ENCODE assay signal across 9 cellular contexts in the genomic region with DNA sequence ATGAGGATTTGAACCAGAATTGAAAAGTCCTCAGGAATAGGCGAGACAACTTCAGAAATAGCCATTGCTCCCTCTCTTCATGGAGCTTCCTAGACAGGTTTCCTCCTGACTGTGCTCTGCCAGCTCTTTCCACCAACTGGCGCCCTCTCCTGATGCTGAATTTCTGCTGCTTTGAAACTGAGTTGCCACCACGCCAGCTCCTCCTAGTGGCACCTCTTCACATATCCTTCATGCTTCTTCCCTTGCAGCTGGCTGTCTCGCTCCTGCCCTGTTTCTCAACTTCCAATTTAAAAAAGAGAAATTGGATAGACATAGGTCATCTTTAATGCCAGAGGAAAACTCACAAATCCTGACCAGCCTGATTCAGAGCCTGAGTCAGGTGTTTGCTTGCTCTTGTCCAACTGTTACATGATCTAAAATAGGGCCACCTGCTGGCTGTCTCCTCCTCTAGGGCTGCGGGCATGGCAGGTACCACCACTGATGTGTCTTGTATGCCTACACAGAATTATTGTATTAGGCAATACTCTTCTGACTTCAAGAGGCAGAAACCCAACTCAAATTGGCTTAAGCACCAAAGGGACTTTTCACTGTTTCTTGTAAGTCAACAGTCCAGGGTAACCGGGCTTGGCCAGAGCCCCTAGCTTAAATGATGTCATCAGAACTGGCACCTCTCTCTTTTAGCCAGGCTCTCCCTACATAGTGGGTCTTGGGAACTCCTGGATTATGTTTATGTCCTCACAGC. TPM values are rescaled to one million over a fixed set of nuclear protein-coding genes. Genes with fewer than 3 reads are reported as not detected.
DNase-seq lines count a peak whose midpoint lies in the region; ATAC-seq and TF ChIP-seq lines count a peak whose summit lies in the region.
"Not testable (repeated sequence)": the region's sequence is repeated elsewhere in the genome, so short reads cannot be mapped to it uniquely, and the experiment has no call there.
"Had no signal": no experiment of that assay in that cellular context is flagged by ENCODE, and none has a peak within 500 bp of the region (broad histone marks: within the 10 kb centered on the region; RNA-seq: fewer than 3 reads in every experiment).

No MANE protein-coding gene starts in this region.

- H3K4me1 ChIP-seq in cardiac muscle cell (ENCODE audit: low read depth); parathyroid adenoma; aorta (ENCODE audit: control insufficient read depth in 1 of 2, insufficient read depth in 2 of 2, low read length in 2 of 2): not testable (repeated sequence)

- H3K27ac ChIP-seq in cardiac muscle cell; parathyroid adenoma; aorta (ENCODE audit: low read depth in 1 of 2, low read length in 2 of 2): not testable (repeated sequence)

- H3K27me3 Mint-ChIP-seq in T-helper 2 cell treated with Interferon-gamma antibody and Interleukin-4, amounts not matched to agents 5 μg/mL and 100 μg/mL, for 36 hours (ENCODE audit: low read depth): not testable (repeated sequence)

- peak; percentile 70 for TF ChIP-seq CTCF in GM12873 (IDR thresholded peaks at IDR 0.05; ENCODE audit: insufficient read depth, low read depth, low read length, missing control alignments)
- peak; percentile 69 for TF ChIP-seq CTCF in cardiac muscle cell (IDR thresholded peaks at IDR 0.05; ENCODE audit: low read depth, low read length)
- peak; percentile 78 for TF ChIP-seq CTCF in parathyroid adenoma (IDR thresholded peaks at IDR 0.05)

- not testable (repeated sequence) for H3K9me3 Mint-ChIP-seq in T-helper 2 cell treated with Interferon-gamma antibody and Interleukin-4, amounts not matched to agents 5 μg/mL and 100 μg/mL, for 36 hours

- H3K9me3 ChIP-seq in cardiac muscle cell (ENCODE audit: low read depth); parathyroid adenoma (ENCODE audit: control insufficient read depth, low read length); aorta (ENCODE audit: control insufficient read depth, low read length): not testable (repeated sequence)

- H3K27me3 ChIP-seq in cardiac muscle cell; parathyroid adenoma (ENCODE audit: control insufficient read depth, insufficient read depth, low read length); aorta (ENCODE audit: control insufficient read depth in 1 of 2, insufficient read depth in 2 of 2, low read length in 1 of 2): not testable (repeated sequence)

- not testable (repeated sequence) for H3K4me3 ChIP-seq in cardiac muscle cell; parathyroid adenoma (ENCODE audit: low read depth, low read length); aorta (ENCODE audit: low read length in 2 of 2)

- peak; percentile 46 for DNase-seq in NCI-H1694 (lab: John Stamatoyannopoulos, UW)
- peak; percentile 32 for DNase-seq in T-helper 2 cell treated with Interferon-gamma antibody and Interleukin-4, amounts not matched to agents 5 μg/mL and 100 μg/mL, for 36 hours (ENCODE audit: low spot score)
- DNase-seq in amniotic stem cell (lab: John Stamatoyannopoulos, UW): peak; percentile 17
- DNase-seq in cardiac muscle cell (ENCODE audit: low read depth in 1 of 2, low spot score in 1 of 2): peak; percentile 74 to 81
- DNase-seq in aorta: peak; percentile 75 to 82

- H3K4me1 Mint-ChIP-seq in T-helper 2 cell treated with Interferon-gamma antibody and Interleukin-4, amounts not matched to agents 5 μg/mL and 100 μg/mL, for 36 hours (ENCODE audit: low read depth): not testable (repeated sequence)

- H3K36me3 Mint-ChIP-seq in T-helper 2 cell treated with Interferon-gamma antibody and Interleukin-4, amounts not matched to agents 5 μg/mL and 100 μg/mL, for 36 hours (ENCODE audit: low read depth): not testable (repeated sequence)

- H3K9ac ChIP-seq in parathyroid adenoma: not testable (repeated sequence)

- intact Hi-C loops in aorta (cut with DNase I): not testable (repeated sequence)

- H3K79me2 ChIP-seq in parathyroid adenoma: not testable (repeated sequence)

- 5 to 7% methylated on average over 4 of the region's 6 CpGs for WGBS in aorta, 2 donors

- not testable (repeated sequence) for H3K4me2 ChIP-seq in parathyroid adenoma (ENCODE audit: low read length)

- peak overlapping the region; percentile 76 for H2AFZ ChIP-seq in parathyroid adenoma

- not testable (repeated sequence) for H3K4me3 Mint-ChIP-seq in T-helper 2 cell treated with Interferon-gamma antibody and Interleukin-4, amounts not matched to agents 5 μg/mL and 100 μg/mL, for 36 hours

- peak; percentile 68 for ATAC-seq in HG02763 (IDR thresholded peaks at IDR 0.05; ENCODE audit: unreplicated experiment)
- ATAC-seq in aorta (ENCODE audit: low FRiP score): peak; percentile 85

- H3K27ac Mint-ChIP-seq in T-helper 2 cell treated with Interferon-gamma antibody and Interleukin-4, amounts not matched to agents 5 μg/mL and 100 μg/mL, for 36 hours: not testable (repeated sequence)

- H3K36me3 ChIP-seq in cardiac muscle cell; parathyroid adenoma (ENCODE audit: control insufficient read depth, insufficient read depth, low read length); aorta (ENCODE audit: control insufficient read depth in 1 of 2, insufficient read depth in 2 of 2, low read length in 1 of 2): not testable (repeated sequence)

RNA-seq across cellular contexts. Expression of a gene that starts 9.3 kb away (rescaled TPM):
- total RNA-seq in cardiac muscle cell (2.3 and 9.1 TPM in 2 replicates), aorta (1 to 10 TPM in 1 of 2 donors, under 1 TPM in 1; 0.36 to 1.2 TPM)
- polyA plus RNA-seq in cardiac muscle cell (3.3 and 3.7 TPM in 2 replicates), aorta (1 to 10 TPM in 1 of 2 donors, under 1 TPM in 1; 0.54 to 4.0 TPM)
- total RNA-seq: mononuclear cell had no signal

RNA-seq across cellular contexts. Expression of a gene that starts 13.2 kb away (rescaled TPM):
- 0.27 and 1.1 TPM in 2 replicates for total RNA-seq in cardiac muscle cell
- 0.71 and 0.76 TPM in 2 replicates for polyA plus RNA-seq in cardiac muscle cell
- total RNA-seq in aorta: 10 to 100 TPM in 1 of 2 donors, 1 to 10 TPM in 1; 8.8 to 24.8 TPM
- under 1 TPM; 0.13 to 0.79 TPM for polyA plus RNA-seq in aorta

Comparison
In these comparisons a context has a peak if more than half of its experiments do, and no peak if none do; other contexts are left out.
1. DNase-seq: peak in every context shown above with its lines; median percentile 78 in aorta; 78 in cardiac muscle cell; 46 in NCI-H1694; 32 in T-helper 2 cell treated with Interferon-gamma antibody and Interleukin-4, amounts not matched to agents 5 μg/mL and 100 μg/mL, for 36 hours; 17 in amniotic stem cell.